ENCODE assay signal across 1 cellular context in genomic region chr16:20806168-20807050, GRCh38.
TF ChIP-seq lines count a peak whose summit lies in the region.

Gene ERI2, minus strand, starts transcription at chr16:20806472. Its CDS starts 42 bp downstream, at chr16:20806430.
Gene REXO5, plus strand, starts transcription at chr16:20806527. Its CDS starts 427 bp downstream, at chr16:20806954.

TF ChIP-seq in HepG2, 621 proteins besides CTCF, POLR2A, EP300 and RAD21 (continued from another document and continues in another):
- TF ChIP-seq ZNF407 (CRISPR knock-in tag; IDR thresholded peaks at IDR 0.05; ENCODE audit: not compliant biosample characterization): peak; percentile 91
- TF ChIP-seq TRIM22 (IDR thresholded peaks at IDR 0.05): no peak
- TF ChIP-seq AHR (CRISPR knock-in tag; IDR thresholded peaks at IDR 0.05): peak; percentile 71
- peak; percentile 65 for TF ChIP-seq RARA (CRISPR knock-in tag; IDR thresholded peaks at IDR 0.05)
- peak; percentile 84 for TF ChIP-seq ZNF567 (CRISPR knock-in tag; IDR thresholded peaks at IDR 0.05; ENCODE audit: borderline replicate concordance)
- TF ChIP-seq ZNF75D (CRISPR knock-in tag; IDR thresholded peaks at IDR 0.05; ENCODE audit: borderline replicate concordance): no peak; the same call in 1 of the 2 replicates
- TF ChIP-seq ISX (CRISPR knock-in tag; conservative IDR thresholded peaks at IDR 0.05): no peak; the same call in 1 of the 2 replicates
- peak; percentile 25 for TF ChIP-seq ZFP1 (CRISPR knock-in tag; IDR thresholded peaks at IDR 0.05)
- TF ChIP-seq JUND (CRISPR knock-in tag; IDR thresholded peaks at IDR 0.05): peak; percentile 81
- peak; percentile 98 for TF ChIP-seq SNAPC2 (CRISPR knock-in tag; IDR thresholded peaks at IDR 0.05)
- 0 out of 2 replicates have a peak, but pooled peaks have one; percentile 6 for TF ChIP-seq ARID3A (IDR thresholded peaks at IDR 0.05; ENCODE audit: low read depth, low read length)
- TF ChIP-seq ETV5 (CRISPR knock-in tag; IDR thresholded peaks at IDR 0.05; ENCODE audit: borderline replicate concordance): peak; percentile 92
- peak; percentile 89 for TF ChIP-seq SP140L (CRISPR knock-in tag; IDR thresholded peaks at IDR 0.05; ENCODE audit: borderline replicate concordance)
- TF ChIP-seq MED13 (CRISPR knock-in tag; IDR thresholded peaks at IDR 0.05): no peak; the same call in 1 of the 2 replicates
- 0 out of 2 replicates have a peak, but pooled peaks have one; percentile 31 for TF ChIP-seq ZNF646 (CRISPR knock-in tag; IDR thresholded peaks at IDR 0.05)
- peak; percentile 88 for TF ChIP-seq SPEN (CRISPR knock-in tag; IDR thresholded peaks at IDR 0.05; ENCODE audit: low read depth)
- TF ChIP-seq ZNF264 (CRISPR knock-in tag; IDR thresholded peaks at IDR 0.05): peak; percentile 95
- TF ChIP-seq TMF1 (CRISPR knock-in tag; IDR thresholded peaks at IDR 0.05; ENCODE audit: low read depth): peak; percentile 98
- peak; percentile 90 for TF ChIP-seq ZNF205 (CRISPR knock-in tag; IDR thresholded peaks at IDR 0.05)
- no peak; the same call in 1 of the 2 replicates for TF ChIP-seq ZNF329 (CRISPR knock-in tag; IDR thresholded peaks at IDR 0.05; ENCODE audit: low read depth)
- peak; percentile 95 for TF ChIP-seq GABPA (IDR thresholded peaks at IDR 0.05; ENCODE audit: low read depth, low read length)
- TF ChIP-seq GABPA (CRISPR knock-in tag; IDR thresholded peaks at IDR 0.05; ENCODE audit: low read depth): peak; percentile 100
- TF ChIP-seq MNT (IDR thresholded peaks at IDR 0.05): peak; percentile 68
- TF ChIP-seq SRY (CRISPR knock-in tag; IDR thresholded peaks at IDR 0.05): peak; percentile 70
- peak; percentile 95 for TF ChIP-seq ZNF574 (CRISPR knock-in tag; IDR thresholded peaks at IDR 0.05)
- TF ChIP-seq PHF8 (CRISPR knock-in tag; IDR thresholded peaks at IDR 0.05): peak; percentile 100
- peak; percentile 91 for TF ChIP-seq HOXA9 (CRISPR knock-in tag; IDR thresholded peaks at IDR 0.05; ENCODE audit: borderline replicate concordance)
- no peak for TF ChIP-seq ZNF496 (CRISPR knock-in tag; IDR thresholded peaks at IDR 0.05; ENCODE audit: insufficient replicate concordance)
- no peak for TF ChIP-seq LRRFIP1 (CRISPR knock-in tag; conservative IDR thresholded peaks at IDR 0.05)
- TF ChIP-seq RNF2 (conservative IDR thresholded peaks at IDR 0.05; ENCODE audit: low read depth): peak; percentile 63; the same call in 1 of the 2 replicates
- TF ChIP-seq NFE2L2 (IDR thresholded peaks at IDR 0.05; ENCODE audit: low read length): no peak
